In genomic region chr22:44363214-44363979, GRCh38 we compare ENCODE assay signal across 9 cellular contexts. TPM values are rescaled to one million over a fixed set of nuclear protein-coding genes. Genes with fewer than 3 reads are reported as not detected.
DNase-seq lines count a peak whose midpoint lies in the region; ATAC-seq, FAIRE-seq and TF ChIP-seq lines count a peak whose summit lies in the region.
"Had no signal": no experiment of that assay in that cellular context is flagged by ENCODE, and none has a peak within 500 bp of the region (broad histone marks: within the 10 kb centered on the region; RNA-seq: fewer than 3 reads in every experiment).

No MANE protein-coding gene starts in this region.

- H3K79me2 ChIP-seq in hepatocyte = no peaks in the 10 kb centered on the region

- H3K4me1 Mint-ChIP-seq in T-cell = no peaks in the 10 kb centered on the region

- no peak overlapping the region for H3K27ac Mint-ChIP-seq in T-cell

- H3K27me3 Mint-ChIP-seq in T-cell = peaks cover 5 to 13% of the 10 kb centered on the region in 2 donors

- no peaks in the 10 kb centered on the region for H3K9me3 Mint-ChIP-seq in T-cell

- TF ChIP-seq CTCF in hepatocyte (IDR thresholded peaks at IDR 0.05; ENCODE audit: poor library complexity) = no peak
- TF ChIP-seq CTCF in stomach (IDR thresholded peaks at IDR 0.05) = no peak

- POLR2A ChIA-PET in T-cell (lab: Charles Lee) = no interaction called here

- DNase-seq in H54 (ENCODE audit: insufficient read length, low spot score) = peak; percentile 72
- peak; percentile 99 for DNase-seq in astrocyte of the hippocampus (ENCODE audit: low read depth, low spot score)
- DNase-seq in hepatocyte (ENCODE audit: low spot score) = peak; percentile 76
- DNase-seq in stomach = peak; percentile 65
- no peak for DNase-seq in T-cell
- DNase-seq in superior temporal gyrus (ENCODE audit: extremely low spot score) = no peak

- H3K27ac ChIP-seq in hepatocyte (peak overlapping the region; percentile 72), stomach (peak overlapping the region; percentile 1 to 86 (median 73))
- H3K27ac ChIP-seq: KMS-11 had no signal

- no peaks in the 10 kb centered on the region for H3K36me3 ChIP-seq in hepatocyte (replicated peaks; ENCODE audit: insufficient read depth, low read depth)
- H3K36me3 ChIP-seq in stomach = no peaks in the 10 kb centered on the region

- TF ChIP-seq POLR2A in H54 (IDR thresholded peaks at IDR 0.05; ENCODE audit: low read depth, low read length) (no peak), stomach (IDR thresholded peaks at IDR 0.05) (no peak)

- no peaks in the 10 kb centered on the region for H3K9me3 ChIP-seq in hepatocyte (ENCODE audit: low read depth)
- H3K9me3 ChIP-seq in stomach = no peaks in the 10 kb centered on the region

- no peaks in the 10 kb centered on the region for H4K20me1 ChIP-seq in hepatocyte (ENCODE audit: insufficient read depth, poor library complexity, severe bottlenecking)

- H3K4me3 Mint-ChIP-seq in T-cell = no peak overlapping the region

- no peak overlapping the region for H3K4me2 ChIP-seq in hepatocyte
- H3K4me2 ChIP-seq: KMS-11 had no signal

- CTCF ChIA-PET in T-cell (lab: Charles Lee) = no interaction called here

- H3K27me3 ChIP-seq in hepatocyte (no peaks in the 10 kb centered on the region), stomach (no peaks in the 10 kb centered on the region)

- H2AFZ ChIP-seq in hepatocyte = no peak overlapping the region

- intact Hi-C loops in stomach (cut with DNase I; ENCODE audit: low total_unique reads) = no loop called here

- H3K4me1 ChIP-seq in hepatocyte (ENCODE audit: insufficient read depth) = peaks cover 7% of the 10 kb centered on the region
- H3K4me1 ChIP-seq in stomach = peaks cover 30 to 60% (median 48%) of the 10 kb centered on the region in 4 donors

- WGBS in hepatocyte (ENCODE audit: low lambda C conversion rate, missing lambda C conversion rate) = 71% methylated on average over 25 of the region's 26 CpGs
- WGBS in stomach, 5 donors = 58 to 77% (median 67%) methylated on average over 15 to 26 of the region's 26 CpGs

- FAIRE-seq in H54 (lab: Jason Lieb, UNC) = no peak

- H3K9me2 ChIP-seq in hepatocyte (replicated peaks; ENCODE audit: insufficient read depth) = no peaks in the 10 kb centered on the region

- H3K4me3 ChIP-seq in hepatocyte (no peak overlapping the region), stomach (no peak overlapping the region)

- TF ChIP-seq EP300 in stomach (IDR thresholded peaks at IDR 0.05) = peak; percentile 89

- no peaks in the 10 kb centered on the region for H3K36me3 Mint-ChIP-seq in T-cell

- ATAC-seq in GM21515 (IDR thresholded peaks at IDR 0.05; ENCODE audit: unreplicated experiment) = no peak
- no peak for ATAC-seq in GM19351 (IDR thresholded peaks at IDR 0.05; ENCODE audit: unreplicated experiment)
- no peak for ATAC-seq in T-cell (replicated peaks in 1 of 4)

RNA-seq across cellular contexts. Expression of gene SHISAL1, which starts 50.6 kb away (rescaled TPM):
- total RNA-seq in hepatocyte = 1.8 and 2.4 TPM in 2 replicates
- 0.36 and 0.66 TPM in 2 replicates for polyA plus RNA-seq in hepatocyte
- total RNA-seq in stomach = 10 to 100 TPM in 1 of 5 donors, 1 to 10 TPM in 3, under 1 TPM in 1; 0.45 to 19.3 (median 3.3) TPM
- polyA plus RNA-seq in stomach = 1 to 10 TPM in 1 of 3 donors, under 1 TPM in 2; 0.43 to 1.3 (median 0.46) TPM
- under 1 TPM in 2 of 5 donors, not detected in 3; 0.03 to 0.06 TPM for total RNA-seq in T-cell

Comparison
In these comparisons a context has a peak if more than half of its experiments do, and no peak if none do; other contexts are left out.
1. DNase-seq: peak in H54 (single experiment), astrocyte of the hippocampus (single experiment), hepatocyte (single experiment) and stomach (single experiment); none in T-cell (0 of 34) and superior temporal gyrus (single experiment).